In genomic region chr17:57953219-57953618, GRCh38 we compare ENCODE assay signal across 2 cellular contexts.
TF ChIP-seq lines count a peak whose summit lies in the region.

No MANE protein-coding gene starts in this region.

TF ChIP-seq in WTC11, 78 proteins besides CTCF, POLR2A, EP300 and RAD21:
- TF ChIP-seq TEAD1 (CRISPR knock-in tag; IDR thresholded peaks at IDR 0.05), result no peak
- no peak for TF ChIP-seq ZNF121 (CRISPR knock-in tag; IDR thresholded peaks at IDR 0.05)
- TF ChIP-seq MYBL2 (CRISPR knock-in tag; IDR thresholded peaks at IDR 0.05), result no peak
- TF ChIP-seq JUN (CRISPR knock-in tag; IDR thresholded peaks at IDR 0.05), result no peak
- no peak for TF ChIP-seq ATF3 (CRISPR knock-in tag; conservative IDR thresholded peaks at IDR 0.05)
- TF ChIP-seq RELA (CRISPR knock-in tag; IDR thresholded peaks at IDR 0.05; ENCODE audit: borderline replicate concordance), result no peak
- no peak for TF ChIP-seq PRRX2 (CRISPR knock-in tag; IDR thresholded peaks at IDR 0.05)
- no peak for TF ChIP-seq SMAD4 (CRISPR knock-in tag; IDR thresholded peaks at IDR 0.05)
- TF ChIP-seq FOXP4 (CRISPR knock-in tag; IDR thresholded peaks at IDR 0.05), result no peak

TF ChIP-seq in HepG2, 621 proteins besides CTCF, POLR2A, EP300 and RAD21 (continues in another document):
- TF ChIP-seq GATA4 (IDR thresholded peaks at IDR 0.05; ENCODE audit: borderline replicate concordance, low read depth) (no peak), MNT (IDR thresholded peaks at IDR 0.05) (no peak), ZNF224 (CRISPR knock-in tag; IDR thresholded peaks at IDR 0.05) (no peak), SOX6 (IDR thresholded peaks at IDR 0.05) (no peak), SOX6 (CRISPR knock-in tag; IDR thresholded peaks at IDR 0.05) (peak; percentile 30; the same call in 1 of the 2 replicates), ZC3H13 (CRISPR knock-in tag; IDR thresholded peaks at IDR 0.05) (no peak), HOMEZ (CRISPR knock-in tag; IDR thresholded peaks at IDR 0.05; ENCODE audit: low read depth) (0 out of 2 replicates have a peak, but pooled peaks have one; percentile 14), ISX (CRISPR knock-in tag; conservative IDR thresholded peaks at IDR 0.05) (no peak), SKI (IDR thresholded peaks at IDR 0.05; ENCODE audit: partially characterized antibody) (peak; percentile 68), FOXP4 (CRISPR knock-in tag; IDR thresholded peaks at IDR 0.05) (no peak), RXRB (CRISPR knock-in tag; IDR thresholded peaks at IDR 0.05; ENCODE audit: borderline replicate concordance) (peak; percentile 83), ZNF317 (CRISPR knock-in tag; IDR thresholded peaks at IDR 0.05) (0 out of 2 replicates have a peak, but pooled peaks have one; percentile 11), ZEB1 (IDR thresholded peaks at IDR 0.05; ENCODE audit: insufficient replicate concordance, low read depth) (no peak), BCL6 (CRISPR knock-in tag; IDR thresholded peaks at IDR 0.05) (peak; percentile 65), RXRA (CRISPR knock-in tag; IDR thresholded peaks at IDR 0.05) (peak; percentile 66; the same call in 1 of the 2 replicates), ZNF260 (CRISPR knock-in tag; IDR thresholded peaks at IDR 0.05; ENCODE audit: borderline replicate concordance, low read depth) (no peak), ADNP (CRISPR knock-in tag; IDR thresholded peaks at IDR 0.05) (no peak), SNAPC5 (CRISPR knock-in tag; IDR thresholded peaks at IDR 0.05; ENCODE audit: borderline replicate concordance) (no peak), SOX5 (CRISPR knock-in tag; IDR thresholded peaks at IDR 0.05; ENCODE audit: borderline replicate concordance) (peak; percentile 28; the same call in 1 of the 2 replicates), ZNF720 (CRISPR knock-in tag; IDR thresholded peaks at IDR 0.05) (no peak), ZNF652 (CRISPR knock-in tag; IDR thresholded peaks at IDR 0.05; ENCODE audit: borderline replicate concordance, low read depth) (no peak), NR2F2 (IDR thresholded peaks at IDR 0.05; ENCODE audit: borderline replicate concordance, low read depth) (peak; percentile 60; the same call in 1 of the 2 replicates), ZNF280D (CRISPR knock-in tag; IDR thresholded peaks at IDR 0.05) (no peak), HOXA3 (CRISPR knock-in tag; IDR thresholded peaks at IDR 0.05) (no peak), ZNF556 (CRISPR knock-in tag; IDR thresholded peaks at IDR 0.05; ENCODE audit: borderline replicate concordance) (no peak), ZNF18 (CRISPR knock-in tag; IDR thresholded peaks at IDR 0.05; ENCODE audit: insufficient replicate concordance) (no peak), GMEB2 (CRISPR knock-in tag; IDR thresholded peaks at IDR 0.05; ENCODE audit: low read depth) (no peak), ZBTB33 (CRISPR knock-in tag; IDR thresholded peaks at IDR 0.05) (no peak), ETV5 (CRISPR knock-in tag; IDR thresholded peaks at IDR 0.05; ENCODE audit: borderline replicate concordance) (no peak), MAZ (IDR thresholded peaks at IDR 0.05; ENCODE audit: borderline replicate concordance, low read depth, low read length) (no peak), MAZ (CRISPR knock-in tag; IDR thresholded peaks at IDR 0.05; ENCODE audit: low read depth) (0 out of 2 replicates have a peak, but pooled peaks have one; percentile 12), ZNF710 (CRISPR knock-in tag; IDR thresholded peaks at IDR 0.05; ENCODE audit: borderline replicate concordance) (0 out of 2 replicates have a peak, but pooled peaks have one; percentile 22), MAFK (conservative IDR thresholded peaks at IDR 0.05 in 1 of 2, IDR thresholded peaks at IDR 0.05 in 1 of 2; ENCODE audit: low read length in 2 of 2) (no peak), MED1 (CRISPR knock-in tag; IDR thresholded peaks at IDR 0.05) (0 out of 2 replicates have a peak, but pooled peaks have one; percentile 26), ZNF3 (CRISPR knock-in tag; IDR thresholded peaks at IDR 0.05) (no peak), GATAD1 (CRISPR knock-in tag; IDR thresholded peaks at IDR 0.05) (peak; percentile 24; the same call in 1 of the 2 replicates), ZSCAN30 (CRISPR knock-in tag; IDR thresholded peaks at IDR 0.05) (no peak), ZNF160 (CRISPR knock-in tag; IDR thresholded peaks at IDR 0.05) (no peak), DDIT3 (CRISPR knock-in tag; IDR thresholded peaks at IDR 0.05) (no peak), MLLT10 (CRISPR knock-in tag; IDR thresholded peaks at IDR 0.05) (no peak), ZFP36L1 (CRISPR knock-in tag; IDR thresholded peaks at IDR 0.05) (no peak), KLF15 (CRISPR knock-in tag; IDR thresholded peaks at IDR 0.05; ENCODE audit: borderline replicate concordance) (no peak), TRIM22 (IDR thresholded peaks at IDR 0.05) (no peak), ESRRA (CRISPR knock-in tag; IDR thresholded peaks at IDR 0.05; ENCODE audit: low read depth) (peak; percentile 87)
